ENCODE assay signal across 8 cellular contexts in genomic region chr22:31085493-31085824, GRCh38. TPM values are rescaled to one million over a fixed set of nuclear protein-coding genes. Genes with fewer than 3 reads are reported as not detected.
A peak's percentile ranks its signal among the peaks of the same experiment; 100 is the strongest.
DNase-seq lines count a peak whose midpoint lies in the region; ATAC-seq, FAIRE-seq and TF ChIP-seq lines count a peak whose summit lies in the region.

No MANE protein-coding gene starts in this region.

- no peaks in the 10 kb centered on the region for H3K27me3 ChIP-seq in AG04450 (ENCODE audit: control insufficient read depth, insufficient read depth, low read length)

- CTCF ChIA-PET in AG04450 (lab: Charles Lee): interaction anchor here (0.6 to 8.6 kb wide), 18 partner anchors 13 to 166 kb away, joined by 3 to 85 read pairs (median 5); partner anchors contain the start of genes MORC2, SELENOM and TUG1

- peaks cover 3% of the 10 kb centered on the region for H3K27me3 Mint-ChIP-seq in dendritic cell treated with granulocyte-macrophage colony-stimulating factor and Interleukin-4, amounts not matched to agents 40 ng/mL and 50 ng/mL, for 4 days

- H3K9me3 ChIP-seq in AG04450 (ENCODE audit: control insufficient read depth, insufficient read depth, low read length) (no peaks in the 10 kb centered on the region; the same call in 1 of the 2 replicates), mesodermal cell (ENCODE audit: control insufficient read depth, low read length) (no peaks in the 10 kb centered on the region)

- H3K4me1 Mint-ChIP-seq in dendritic cell treated with granulocyte-macrophage colony-stimulating factor and Interleukin-4, amounts not matched to agents 40 ng/mL and 50 ng/mL, for 4 days (ENCODE audit: low read depth): peaks cover 55% of the 10 kb centered on the region

- peak overlapping the region; percentile 95 for H3K27ac Mint-ChIP-seq in dendritic cell treated with granulocyte-macrophage colony-stimulating factor and Interleukin-4, amounts not matched to agents 40 ng/mL and 50 ng/mL, for 4 days

- H3K4me1 ChIP-seq in mesodermal cell (ENCODE audit: control insufficient read depth, insufficient read depth, low read length, poor library complexity, severe bottlenecking): peaks cover 24% of the 10 kb centered on the region

- intact Hi-C loops in dendritic cell treated with granulocyte-macrophage colony-stimulating factor and Interleukin-4, amounts not matched to agents 40 ng/mL and 50 ng/mL, for 4 days (cut with micrococcal nuclease): loop anchor here (1.0 to 10.0 kb wide), 3 partner anchors 77 to 189 kb away; partner anchors contain the start of gene RNF185

- TF ChIP-seq CTCF in AG04450 (IDR thresholded peaks at IDR 0.05; ENCODE audit: low read depth, low read length): no peak
- TF ChIP-seq CTCF in D721Med (IDR thresholded peaks at IDR 0.05; ENCODE audit: insufficient read depth, missing control alignments): no peak

- H3K4me3 Mint-ChIP-seq in dendritic cell treated with granulocyte-macrophage colony-stimulating factor and Interleukin-4, amounts not matched to agents 40 ng/mL and 50 ng/mL, for 4 days: peak overlapping the region; percentile 83

- H3K27ac ChIP-seq in AG04450 (ENCODE audit: low read depth, low read length): peak overlapping the region; percentile 47
- H3K27ac ChIP-seq in mesodermal cell (ENCODE audit: low read depth, low read length, severe bottlenecking): peak overlapping the region; percentile 79

- 13 to 78% methylated on average over 1 to 4 of the region's 13 CpGs for WGBS in mesodermal cell (ENCODE audit: insufficient coverage in 2 of 2), 2 experiments

- POLR2A ChIA-PET in AG04450 (lab: Yijun Ruan, JAX): interaction anchor here (0.9 to 6.3 kb wide), 7 partner anchors 14 to 145 kb away, joined by 3 to 94 read pairs (median 6); partner anchors contain the start of genes MORC2, SELENOM and TUG1

- peak; percentile 42 for FAIRE-seq in urothelium cell line (lab: Jason Lieb, UNC)
- no peak for FAIRE-seq in D721Med (lab: Jason Lieb, UNC)

- peaks cover 40% of the 10 kb centered on the region for H3K36me3 ChIP-seq in mesodermal cell (ENCODE audit: control insufficient read depth, insufficient read depth, low read length)

- DNase-seq in AG04450 (ENCODE audit: low read depth, low spot score) (no peak), Kasumi-1 (lab: John Stamatoyannopoulos, UW) (peak; percentile 60 to 66), urothelium cell line (ENCODE audit: low spot score) (peak; percentile 67), D721Med (ENCODE audit: insufficient read length, low spot score) (no peak)

- H3K36me3 Mint-ChIP-seq in dendritic cell treated with granulocyte-macrophage colony-stimulating factor and Interleukin-4, amounts not matched to agents 40 ng/mL and 50 ng/mL, for 4 days (ENCODE audit: low read depth): peaks cover 14% of the 10 kb centered on the region

- H3K4me3 ChIP-seq in AG04450 (ENCODE audit: low read depth, low read length) (peak overlapping the region; percentile 70), mesodermal cell (ENCODE audit: extremely low read depth, insufficient read depth, low read length, poor library complexity, severe bottlenecking) (peak overlapping the region; percentile 40)

- H3K9me3 Mint-ChIP-seq in dendritic cell treated with granulocyte-macrophage colony-stimulating factor and Interleukin-4, amounts not matched to agents 40 ng/mL and 50 ng/mL, for 4 days: no peaks in the 10 kb centered on the region

- ATAC-seq in GM18870 (IDR thresholded peaks at IDR 0.05; ENCODE audit: unreplicated experiment) (no peak), GM18909 (IDR thresholded peaks at IDR 0.05; ENCODE audit: poor library complexity, unreplicated experiment) (no peak)

RNA-seq across cellular contexts. Expression of gene SMTN, which starts 4.3 kb away (rescaled TPM):
- polyA plus RNA-seq in AG04450 (2011; rRNA removed): 13.2 and 14.1 TPM in 2 replicates
- 13.1 and 13.5 TPM in 2 replicates for polyA minus RNA-seq in AG04450 (2011; rRNA and poly(A)+ RNA removed)
- polyA plus RNA-seq in mesodermal cell (2013, experiment 1 of 2): 77.2 TPM
- 67.7 TPM for polyA plus RNA-seq in mesodermal cell (2013, experiment 2 of 2)

RNA-seq across cellular contexts. Expression of gene SELENOM, which starts 21.9 kb away (rescaled TPM):
- 89.0 and 153 TPM in 2 replicates for polyA plus RNA-seq in AG04450 (2011; rRNA removed)
- 76.8 and 85.9 TPM in 2 replicates for polyA minus RNA-seq in AG04450 (2011; rRNA and poly(A)+ RNA removed)
- polyA plus RNA-seq in mesodermal cell (2013, experiment 1 of 2): 78.1 TPM
- polyA plus RNA-seq in mesodermal cell (2013, experiment 2 of 2): 61.7 TPM

RNA-seq across cellular contexts. Expression of gene INPP5J, which starts 37.3 kb away (rescaled TPM):
- 0.91 and 0.92 TPM in 2 replicates for polyA plus RNA-seq in AG04450 (2011; rRNA removed)
- 1.5 and 2.2 TPM in 2 replicates for polyA minus RNA-seq in AG04450 (2011; rRNA and poly(A)+ RNA removed)
- 4.0 TPM for polyA plus RNA-seq in mesodermal cell (2013, experiment 1 of 2)
- polyA plus RNA-seq in mesodermal cell (2013, experiment 2 of 2): 4.2 TPM

RNA-seq across cellular contexts. Expression of gene PLA2G3, which starts 54.8 kb away (rescaled TPM):
- polyA plus RNA-seq in AG04450 (2011; rRNA removed): 0.10 and 0.11 TPM in 2 replicates
- 0.09 TPM in 1 of 2 replicates, not detected in the other for polyA minus RNA-seq in AG04450 (2011; rRNA and poly(A)+ RNA removed)
- 4.0 TPM for polyA plus RNA-seq in mesodermal cell (2013, experiment 1 of 2)
- polyA plus RNA-seq in mesodermal cell (2013, experiment 2 of 2): 3.5 TPM

Comparison
In these comparisons a context has a peak if more than half of its experiments do, and no peak if none do; other contexts are left out.
1. DNase-seq: peak in Kasumi-1 (2 of 2) and urothelium cell line (single experiment); none in AG04450 (single experiment) and D721Med (single experiment).